In the genomic region with DNA sequence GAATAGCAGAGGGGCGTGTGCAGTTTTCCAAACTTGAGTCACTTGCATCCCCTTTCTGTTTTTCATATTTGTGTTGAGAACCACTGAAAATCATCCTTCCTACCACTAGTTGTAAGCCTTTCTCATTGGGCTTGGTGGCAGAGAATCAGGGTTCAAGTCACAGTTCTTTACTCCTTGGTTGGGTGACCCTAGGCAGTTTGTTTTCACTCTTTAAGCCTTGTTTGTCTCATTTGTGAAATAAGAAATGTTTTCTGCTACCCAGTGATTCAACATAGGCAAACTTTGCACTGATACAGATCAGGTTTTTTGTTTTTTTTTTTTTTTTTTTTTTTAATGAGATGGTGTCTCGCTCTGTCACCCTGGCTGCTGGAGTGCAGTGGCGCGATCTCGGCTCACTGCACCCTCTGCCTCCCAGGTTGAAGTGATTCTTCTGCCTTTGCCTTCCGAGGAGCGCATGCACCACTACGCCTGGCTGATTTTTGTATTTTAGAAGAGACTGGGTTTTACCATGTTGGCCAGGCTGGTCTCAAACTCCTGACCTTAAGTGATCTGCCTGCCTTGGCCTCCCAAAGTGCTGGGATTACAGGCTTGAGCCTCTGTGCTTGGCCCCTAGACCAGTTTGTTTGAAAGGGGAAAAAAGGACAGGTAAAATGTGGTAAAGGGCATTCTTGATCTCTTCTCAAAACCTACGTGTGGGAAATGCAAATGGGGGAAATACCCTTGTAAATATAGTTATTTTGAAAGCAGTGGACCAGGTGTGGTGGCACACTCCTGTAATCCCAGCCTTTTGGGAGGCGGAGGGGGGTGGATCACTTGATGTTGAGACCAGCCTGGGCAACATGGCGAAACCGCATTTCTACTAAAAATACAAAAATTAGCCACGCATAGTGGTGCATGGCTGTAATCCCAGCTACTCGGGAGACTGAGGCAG, we compare ENCODE assay signal across 11 cellular contexts. TPM values are rescaled to one million over a fixed set of nuclear protein-coding genes. Genes with fewer than 3 reads are reported as not detected.
DNase-seq lines count a peak whose midpoint lies in the region; ATAC-seq, FAIRE-seq and TF ChIP-seq lines count a peak whose summit lies in the region.
"Had no signal": no experiment of that assay in that cellular context is flagged by ENCODE, and none has a peak within 500 bp of the region (broad histone marks: within the 10 kb centered on the region; RNA-seq: fewer than 3 reads in every experiment).

No MANE protein-coding gene starts in this region.

- WGBS in GM12878 (ENCODE audit: insufficient coverage, insufficient replicate concordance, low lambda C conversion rate, missing lambda C conversion rate): under 1% methylated on average over 13 of the region's 14 CpGs

- H3K4me3 Mint-ChIP-seq in stimulated activated naive CD8-positive, alpha-beta T cell treated with anti-CD3 and anti-CD28 coated beads, Interleukin-15, Interleukin-2, amounts not matched to agents 100 ng/mL and 50 ng/mL, for 24 hours: peak overlapping the region; percentile 60

- peak overlapping the region; percentile 58 for H3K9ac ChIP-seq in GM12878 (ENCODE audit: control insufficient read depth, insufficient read depth, low read length)

- peak; percentile 86 for FAIRE-seq in GM12878 (lab: Jason Lieb, UNC)

- RAD21 ChIA-PET in GM12878 (lab: Charles Lee; ENCODE audit: unreplicated experiment): interaction anchor here (0.7 to 6.6 kb wide), 31 partner anchors 9 to 247 kb away, joined by 3 to 120 read pairs (median 7); no protein-coding TSS in a partner anchor

- CTCF ChIA-PET in GM12878 (lab: Yijun Ruan, JAX): interaction anchor here (0.6 to 6.4 kb wide), 26 partner anchors 9 to 548 kb away, joined by 3 to 122 read pairs (median 4); no protein-coding TSS in a partner anchor

- 0 out of 2 replicates have a peak, but pooled peaks have one; percentile 21 for TF ChIP-seq POLR2A in GM12878 (IDR thresholded peaks at IDR 0.05; ENCODE audit: low read depth, low read length)

- peaks cover 67% of the 10 kb centered on the region for H3K79me2 ChIP-seq in GM12878 (ENCODE audit: control insufficient read depth, insufficient read depth, low read length)

- peaks cover 11% of the 10 kb centered on the region for H3K27me3 Mint-ChIP-seq in stimulated activated naive CD8-positive, alpha-beta T cell treated with anti-CD3 and anti-CD28 coated beads, Interleukin-15, Interleukin-2, amounts not matched to agents 100 ng/mL and 50 ng/mL, for 24 hours

- SMC1A ChIA-PET in GM12878 (lab: Charles Lee; ENCODE audit: uncharacterized antibody, unreplicated experiment): interaction anchor here (0.6 to 9.5 kb wide), 19 partner anchors 13 to 94 kb away, joined by 3 to 174 read pairs (median 5); no protein-coding TSS in a partner anchor

- H3K27me3 ChIP-seq in GM12878 (replicated peaks in 1 of 2; ENCODE audit: control insufficient read depth in 2 of 2, insufficient read depth in 2 of 2, low read length in 1 of 2): no peaks in the 10 kb centered on the region
- H3K27me3 ChIP-seq in lower lobe of right lung (ENCODE audit: low read depth): no peaks in the 10 kb centered on the region
- no peaks in the 10 kb centered on the region for H3K27me3 ChIP-seq in effector memory CD4-positive, alpha-beta T cell (replicated peaks; ENCODE audit: control insufficient read depth, insufficient read depth, low read length, poor library complexity, severe bottlenecking)

- TF ChIP-seq CTCF in GM12878 (IDR thresholded peaks at IDR 0.05 in 2 of 3, conservative IDR thresholded peaks at IDR 0.05 in 1 of 3; ENCODE audit: control insufficient read depth in 2 of 3, extremely low read depth in 1 of 3, insufficient read depth in 1 of 3, low read depth in 3 of 3, low read length in 3 of 3) (0 out of 6 replicates have a peak, but pooled peaks of 1 of the 3 experiments have one; percentile 11), lower lobe of right lung (IDR thresholded peaks at IDR 0.05) (no peak)

- intact Hi-C loops in GM12878 (cut with micrococcal nuclease; ENCODE audit: unreplicated experiment) (loop anchor here (1.0 to 5.0 kb wide), 5 partner anchors 54 to 284 kb away; a partner anchor contains a TSS), lower lobe of right lung (cut with DNase I) (loop anchor here (5.0 kb wide), 1 partner anchor 56 kb away; no protein-coding TSS in a partner anchor)

- DNase-seq in stimulated activated naive CD8-positive, alpha-beta T cell treated with anti-CD3 and anti-CD28 coated beads, Interleukin-15, Interleukin-2, amounts not matched to agents 100 U/mL and 50 U/mL, for 24 hours: no peak
- DNase-seq in GM12878 (ENCODE audit: low read depth, low spot score): peak; percentile 82
- DNase-seq in lower lobe of right lung: no peak
- no peak for DNase-seq in hepatic stellate cell (ENCODE audit: low spot score)
- no peak for DNase-seq in effector memory CD4-positive, alpha-beta T cell
- no peak for DNase-seq in stimulated activated CD4-positive, alpha-beta T cell treated with anti-CD3 and anti-CD28 coated beads, Interleukin-15, amount 100 ng/mL, for 24 hours
- DNase-seq in UCSD-AML1 (lab: John Stamatoyannopoulos, UW; ENCODE audit: unreplicated experiment): no peak
- DNase-seq: activated effector memory CD4-positive, alpha-beta T cell treated with Interleukin-2 at 50 U/mL for 16 hours; DMS53 had no signal

- in situ Hi-C loops in GM12878 (cut with MboI): no loop called here

- peaks cover 17% of the 10 kb centered on the region for H3K4me1 ChIP-seq in GM12878 (ENCODE audit: control insufficient read depth, insufficient read depth, low read length)
- peaks cover 65% of the 10 kb centered on the region for H3K4me1 ChIP-seq in lower lobe of right lung
- H3K4me1 ChIP-seq in effector memory CD4-positive, alpha-beta T cell (ENCODE audit: control insufficient read depth, insufficient read depth, low read length, poor library complexity, severe bottlenecking): no peaks in the 10 kb centered on the region

- H2AFZ ChIP-seq in GM12878 (ENCODE audit: control insufficient read depth, low read depth, low read length): no peak overlapping the region

- H3K4me1 Mint-ChIP-seq in stimulated activated naive CD8-positive, alpha-beta T cell treated with anti-CD3 and anti-CD28 coated beads, Interleukin-15, Interleukin-2, amounts not matched to agents 100 ng/mL and 50 ng/mL, for 24 hours (ENCODE audit: low read depth): peaks cover 46% of the 10 kb centered on the region

- H3K36me3 Mint-ChIP-seq in stimulated activated naive CD8-positive, alpha-beta T cell treated with anti-CD3 and anti-CD28 coated beads, Interleukin-15, Interleukin-2, amounts not matched to agents 100 ng/mL and 50 ng/mL, for 24 hours (ENCODE audit: low read depth): no peaks in the 10 kb centered on the region

- BruUV-seq in GM12878 (replicated peaks; lab: Mats Ljungman, UMichigan): no TSS peak

- peak overlapping the region; percentile 82 for H3K4me2 ChIP-seq in GM12878 (ENCODE audit: control insufficient read depth, insufficient read depth)

- H3K9me3 ChIP-seq in GM12878 (replicated peaks; ENCODE audit: control insufficient read depth, insufficient read depth, low read length) (no peaks in the 10 kb centered on the region), lower lobe of right lung (no peaks in the 10 kb centered on the region)
- H3K9me3 ChIP-seq in effector memory CD4-positive, alpha-beta T cell (ENCODE audit: control insufficient read depth, low read length): no peaks in the 10 kb centered on the region

- no peaks in the 10 kb centered on the region; the same call in 1 of the 2 replicates for H4K20me1 ChIP-seq in GM12878 (ENCODE audit: control insufficient read depth, insufficient read depth)

- ATAC-seq in stimulated activated naive CD8-positive, alpha-beta T cell treated with anti-CD3 and anti-CD28 coated beads, Interleukin-15, Interleukin-2, amounts not matched to agents 100 U/mL and 50 U/mL, for 24 hours: no peak
- ATAC-seq in GM12878 (peak; percentile 46), lower lobe of right lung (no peak)
- ATAC-seq: Panc1 had no signal

- H3K27ac ChIP-seq in GM12878 (ENCODE audit: control insufficient read depth, insufficient read depth) (peak overlapping the region; percentile 76), lower lobe of right lung (peak overlapping the region; percentile 9)
- H3K27ac ChIP-seq in effector memory CD4-positive, alpha-beta T cell (ENCODE audit: insufficient read depth, low read length, poor library complexity, severe bottlenecking): no peak overlapping the region

- TF ChIP-seq EP300 in GM12878 (IDR thresholded peaks at IDR 0.05; ENCODE audit: borderline replicate concordance in 1 of 2, control insufficient read depth in 1 of 2, low read depth in 2 of 2, low read length in 2 of 2): no peak

- POLR2A ChIA-PET in GM12878 (lab: Charles Lee): interaction anchor here (0.6 to 5.1 kb wide), 18 partner anchors 8 to 785 kb away, joined by 3 to 72 read pairs (median 4); no protein-coding TSS in a partner anchor

- TF ChIP-seq RAD21 in GM12878 (IDR thresholded peaks at IDR 0.05; ENCODE audit: insufficient read depth, low read depth, low read length): no peak

- H3K36me3 ChIP-seq in GM12878 (ENCODE audit: control insufficient read depth in 2 of 2, insufficient read depth in 2 of 2, low read length in 1 of 2) (peaks cover 0 to 6% of the 10 kb centered on the region in 2 experiments; a peak in 1 of 4 replicates), lower lobe of right lung (no peaks in the 10 kb centered on the region)
- no peaks in the 10 kb centered on the region for H3K36me3 ChIP-seq in effector memory CD4-positive, alpha-beta T cell (ENCODE audit: control insufficient read depth, insufficient read depth, low read length)

- no peaks in the 10 kb centered on the region for H3K9me3 Mint-ChIP-seq in stimulated activated naive CD8-positive, alpha-beta T cell treated with anti-CD3 and anti-CD28 coated beads, Interleukin-15, Interleukin-2, amounts not matched to agents 100 ng/mL and 50 ng/mL, for 24 hours

- H3K4me3 ChIP-seq in GM12878: peak overlapping the region; percentile 77
- peak overlapping the region; percentile 80 for H3K4me3 ChIP-seq in lower lobe of right lung
- H3K4me3 ChIP-seq in effector memory CD4-positive, alpha-beta T cell (ENCODE audit: insufficient read depth, low read depth, low read length, poor library complexity, severe bottlenecking): no peak overlapping the region

- H3K27ac Mint-ChIP-seq in stimulated activated naive CD8-positive, alpha-beta T cell treated with anti-CD3 and anti-CD28 coated beads, Interleukin-15, Interleukin-2, amounts not matched to agents 100 ng/mL and 50 ng/mL, for 24 hours: peak overlapping the region; percentile 49

RNA-seq across cellular contexts. Expression of a gene that starts 3.2 kb away (rescaled TPM):
- total RNA-seq in GM12878 (2013; cell fraction: nucleolus; rRNA removed): 47.2 and 52.6 TPM in 2 replicates
- total RNA-seq in GM12878 (2014; rRNA removed) (58.7 and 75.0 TPM in 2 replicates), GM12878 (2014; rRNA removed; fragmentation: Illumina TruSeq; extraction: Trizol) (79.4 and 81.4 TPM in 2 replicates), GM12878 (2021) (107 and 112 TPM in 2 replicates), lower lobe of right lung (169 TPM)
- polyA plus RNA-seq in GM12878 (2011; ENCODE audit: low read depth): 17.7 TPM
- polyA plus RNA-seq in GM12878 (2011; rRNA removed) (50.2 and 59.5 TPM in 2 replicates), GM12878 (2014; fragmentation: Illumina TruSeq; extraction: Trizol) (92.6 and 119 TPM in 2 replicates), GM12878 (2014; fragmentation: Nextera tagmentation; extraction: Ambion mirVana) (10 to 100 TPM; 20.4 to 26.5 TPM), GM12878 (2014; rRNA removed) (44.1 and 59.9 TPM in 2 replicates), GM12878 (2016; fragmentation: Nextera tagmentation; extraction: Ambion mirVana) (100 to 1,000 TPM in 1 of 2 experiments, 10 to 100 TPM in 1; 97.9 to 102 TPM)
- polyA plus RNA-seq in GM12878 (2011; cell fraction: cytosol; rRNA removed): 24.1 and 32.8 TPM in 2 replicates
- polyA plus RNA-seq in GM12878 (2011; cell fraction: nucleus; rRNA removed): 18.8 and 20.0 TPM in 2 replicates
- polyA plus RNA-seq in GM12878 (2012): 35.1 and 43.5 TPM in 2 replicates
- 17.1 and 23.8 TPM in 2 replicates for polyA minus RNA-seq in GM12878 (2011; rRNA and poly(A)+ RNA removed)
- polyA minus RNA-seq in GM12878 (2011; cell fraction: cytosol; rRNA and poly(A)+ RNA removed): 18.4 and 21.4 TPM in 2 replicates
- polyA minus RNA-seq in GM12878 (2011; cell fraction: nucleus; rRNA and poly(A)+ RNA removed): 10.4 and 16.9 TPM in 2 replicates
